Comparison of ENCODE assay signal across 25 cellular contexts in the genomic region with DNA sequence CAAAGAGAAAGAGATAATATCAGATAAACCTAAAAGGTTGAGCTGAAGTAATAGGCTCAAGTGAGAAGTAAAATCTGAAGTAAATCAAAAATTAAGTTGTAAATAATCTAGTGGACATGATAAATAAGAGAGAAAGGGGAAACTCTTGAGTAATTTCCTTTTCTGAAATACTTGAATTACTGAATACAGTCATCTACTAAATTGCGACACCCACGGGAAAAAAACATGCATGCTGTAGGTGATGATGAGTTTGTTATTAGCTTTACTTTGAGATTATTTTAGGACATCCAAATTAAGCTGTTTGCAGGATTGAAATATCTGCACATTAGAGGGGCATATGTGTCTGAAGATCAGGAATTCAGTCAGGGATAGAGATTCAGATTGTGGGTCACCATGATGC. TPM values are rescaled to one million over a fixed set of nuclear protein-coding genes. Genes with fewer than 3 reads are reported as not detected.
DNase-seq lines count a peak whose midpoint lies in the region; TF ChIP-seq lines count a peak whose summit lies in the region.
"Had no signal": no experiment of that assay in that cellular context is flagged by ENCODE, and none has a peak within 500 bp of the region (broad histone marks: within the 10 kb centered on the region; RNA-seq: fewer than 3 reads in every experiment).

No MANE protein-coding gene starts in this region.

- H3K36me3 ChIP-seq in breast epithelium (no peaks in the 10 kb centered on the region), colonic mucosa (no peaks in the 10 kb centered on the region)
- H3K36me3 ChIP-seq: gastroesophageal sphincter, Peyer's patch had no signal

- intact Hi-C loops in MCF 10A (cut with micrococcal nuclease) (no loop called here), breast epithelium (cut with DNase I; ENCODE audit: low total_unique reads) (no loop called here), colonic mucosa (cut with DNase I) (no loop called here)

- TF ChIP-seq CTCF in MCF 10A (IDR thresholded peaks at IDR 0.05; ENCODE audit: unreplicated experiment) (no peak), breast epithelium (IDR thresholded peaks at IDR 0.05) (no peak), fibroblast of the aortic adventitia (IDR thresholded peaks at IDR 0.05; ENCODE audit: insufficient read depth, low read length) (no peak), colonic mucosa (IDR thresholded peaks at IDR 0.05) (no peak)

- TF ChIP-seq POLR2A in breast epithelium (IDR thresholded peaks at IDR 0.05) = no peak

- DNase-seq in MCF 10A (ENCODE audit: unreplicated experiment) (peak; percentile 59), breast epithelium (ENCODE audit: low spot score in 2 of 2) (no peak), SKM-1 (lab: John Stamatoyannopoulos, UW; ENCODE audit: unreplicated experiment) (peak; percentile 30), fibroblast of the aortic adventitia (ENCODE audit: low read depth) (peak; percentile 7), SHP77 treated with DMSO at 0.1 percent for 48 hours (lab: John Stamatoyannopoulos, UW) (no peak), iPS-NIHi11 (ENCODE audit: low spot score) (no peak), colonic mucosa (no peak), NCI-H510A (lab: John Stamatoyannopoulos, UW) (no peak)
- DNase-seq: activated CD4-positive, CD25-positive, alpha-beta regulatory T cell treated with anti-CD3 and anti-CD28 coated beads, Interleukin-2, amount 50 U/mL, for 72 hours; CD4-positive, CD25-positive, alpha-beta regulatory T cell; cortex of kidney; DMS 273 treated with DMSO at 0.1 percent for 48 hours; Kasumi-1; NCI-H1436; NCI-H82; Peyer's patch; stimulated activated CD4-positive, alpha-beta T cell treated with anti-CD3 and anti-CD28 coated beads, Interleukin-4, amount 100 ng/mL, for 24 hours; T1000 had no signal

- H3K4me1 ChIP-seq in breast epithelium (no peaks in the 10 kb centered on the region), colonic mucosa (no peaks in the 10 kb centered on the region)
- H3K4me1 ChIP-seq: gastroesophageal sphincter, Peyer's patch had no signal

- CTCF ChIA-PET in MCF 10A (lab: Yijun Ruan, JAX) = interaction anchor here (1.2 kb wide), 1 partner anchor 671 kb away, joined by 3 read pairs; no protein-coding TSS in a partner anchor

- no peaks in the 10 kb centered on the region for H3K27me3 Mint-ChIP-seq in MCF 10A (ENCODE audit: insufficient read depth, unreplicated experiment)
- H3K27me3 Mint-ChIP-seq: progenitor cell of endocrine pancreas had no signal

- no peaks in the 10 kb centered on the region for H3K9me3 ChIP-seq in breast epithelium
- no peaks in the 10 kb centered on the region for H3K9me3 ChIP-seq in colonic mucosa
- H3K9me3 ChIP-seq: gastroesophageal sphincter, Peyer's patch had no signal

- H3K27me3 ChIP-seq in breast epithelium (no peaks in the 10 kb centered on the region), colonic mucosa (no peaks in the 10 kb centered on the region)
- H3K27me3 ChIP-seq: gastroesophageal sphincter, Peyer's patch had no signal

- POLR2A ChIA-PET in MCF 10A (lab: Yijun Ruan, JAX) = interaction anchor here (0.7 to 1.5 kb wide), 2 partner anchors 13 to 451 kb away, joined by 3 read pairs; no protein-coding TSS in a partner anchor

- peaks cover 11% of the 10 kb centered on the region for H3K4me1 Mint-ChIP-seq in MCF 10A (ENCODE audit: insufficient read depth, unreplicated experiment)
- H3K4me1 Mint-ChIP-seq: CD4-positive, CD25-positive, alpha-beta regulatory T cell had no signal

- no peaks in the 10 kb centered on the region for H3K9me3 Mint-ChIP-seq in MCF 10A (ENCODE audit: unreplicated experiment)
- H3K9me3 Mint-ChIP-seq: activated T-helper 1 cell treated with anti-CD3 and anti-CD28 coated beads, Interleukin-12 subunit alpha, Interleukin-12 subunit beta, Interleukin-2, Interleukin-4 antibody, amounts not matched to agents 30 ng/mL and 10 ng/mL and 1 ng/mL, durations not matched to agents 14 hours and 24 hours and 36 hours had no signal

- no peak overlapping the region for H3K9ac ChIP-seq in colonic mucosa (ENCODE audit: low read depth in 2 of 2, low read length in 2 of 2)

- no peaks in the 10 kb centered on the region for H3K36me3 Mint-ChIP-seq in MCF 10A (ENCODE audit: insufficient read depth, unreplicated experiment)
- H3K36me3 Mint-ChIP-seq: activated naive CD8-positive, alpha-beta T cell; CD4-positive, CD25-positive, alpha-beta regulatory T cell had no signal

- H3K27ac Mint-ChIP-seq in MCF 10A (ENCODE audit: low read depth, unreplicated experiment) = no peak overlapping the region
- H3K27ac Mint-ChIP-seq: activated naive CD8-positive, alpha-beta T cell; activated T-helper 1 cell treated with anti-CD3 and anti-CD28 coated beads, Interleukin-12 subunit alpha, Interleukin-12 subunit beta, Interleukin-2, Interleukin-4 antibody, amounts not matched to agents 30 ng/mL and 10 ng/mL and 1 ng/mL, durations not matched to agents 14 hours and 24 hours and 36 hours; CD4-positive, CD25-positive, alpha-beta regulatory T cell; progenitor cell of endocrine pancreas had no signal

- no TSS peak for BruUV-seq in MCF 10A (replicated peaks; lab: Mats Ljungman, UMichigan)

- no peak overlapping the region for H3K4me3 ChIP-seq in breast epithelium
- H3K4me3 ChIP-seq in fibroblast of the aortic adventitia (ENCODE audit: low read depth, low read length) = no peak overlapping the region
- H3K4me3 ChIP-seq in colonic mucosa = no peak overlapping the region
- H3K4me3 ChIP-seq: gastroesophageal sphincter, Peyer's patch, skin epidermis had no signal

- H3K4me3 Mint-ChIP-seq in MCF 10A (ENCODE audit: unreplicated experiment) = no peak overlapping the region
- H3K4me3 Mint-ChIP-seq: activated naive CD8-positive, alpha-beta T cell; activated T-helper 1 cell treated with anti-CD3 and anti-CD28 coated beads, Interleukin-12 subunit alpha, Interleukin-12 subunit beta, Interleukin-2, Interleukin-4 antibody, amounts not matched to agents 30 ng/mL and 10 ng/mL and 1 ng/mL, durations not matched to agents 14 hours and 24 hours and 36 hours; CD4-positive, CD25-positive, alpha-beta regulatory T cell had no signal

- H3K27ac ChIP-seq in breast epithelium = no peak overlapping the region
- H3K27ac ChIP-seq in colonic mucosa = no peak overlapping the region
- H3K27ac ChIP-seq: gastroesophageal sphincter, Peyer's patch had no signal

RNA-seq across cellular contexts. Expression of a gene that starts 50.0 kb away (rescaled TPM):
- total RNA-seq in MCF 10A (2022) = not detected in 2 replicates
- not detected for total RNA-seq in breast epithelium
- not detected in 2 replicates for total RNA-seq in fibroblast of the aortic adventitia (ENCODE audit: low replicate concordance)
- not detected for total RNA-seq in colonic mucosa
- total RNA-seq: activated T-helper 1 cell treated with anti-CD3 and anti-CD28 coated beads, Interleukin-12 subunit alpha, Interleukin-12 subunit beta, Interleukin-2, Interleukin-4 antibody, amounts not matched to agents 30 ng/mL and 10 ng/mL and 1 ng/mL, durations not matched to agents 14 hours and 24 hours and 36 hours; CD4-positive, CD25-positive, alpha-beta regulatory T cell; gastroesophageal sphincter; HT1080; Peyer's patch; progenitor cell of endocrine pancreas; ureter had no signal

Comparison
In these comparisons a context has a peak if more than half of its experiments do, and no peak if none do; other contexts are left out.
1. DNase-seq: peak in MCF 10A (single experiment), SKM-1 (single experiment) and fibroblast of the aortic adventitia (single experiment); none in breast epithelium (0 of 2), SHP77 treated with DMSO at 0.1 percent for 48 hours (single experiment), iPS-NIHi11 (single experiment), colonic mucosa (single experiment) and NCI-H510A (single experiment).